In genomic region chr7:117837841-117838240, GRCh38 we compare ENCODE assay signal across 10 cellular contexts. TPM values are rescaled to one million over a fixed set of nuclear protein-coding genes. Genes with fewer than 3 reads are reported as not detected.
DNase-seq lines count a peak whose midpoint lies in the region; ATAC-seq lines count a peak whose summit lies in the region.
"Had no signal": no experiment of that assay in that cellular context is flagged by ENCODE, and none has a peak within 500 bp of the region (broad histone marks: within the 10 kb centered on the region; RNA-seq: fewer than 3 reads in every experiment).

No MANE protein-coding gene starts in this region.

- no peak overlapping the region for H3K4ac ChIP-seq in trophoblast cell (ENCODE audit: low read depth, low read length)

- no CpG with 5 or more reads among the region's 1 CpG for WGBS in trophoblast cell (ENCODE audit: extremely low coverage, insufficient coverage, insufficient read length)

- H2BK12ac ChIP-seq in trophoblast cell (ENCODE audit: low read length): no peak overlapping the region

- H3K18ac ChIP-seq in trophoblast cell (ENCODE audit: low read length): no peak overlapping the region

- H3K4me1 ChIP-seq in trophoblast cell (ENCODE audit: control insufficient read depth in 1 of 2, insufficient read depth in 2 of 2, low read length in 2 of 2): peaks cover 0 to 2% of the 10 kb centered on the region in 2 experiments

- H2AK5ac ChIP-seq in trophoblast cell (ENCODE audit: low read length): no peak overlapping the region

- no peak overlapping the region for H3K23ac ChIP-seq in trophoblast cell (ENCODE audit: low read length)

- no peaks in the 10 kb centered on the region for H3K27me3 ChIP-seq in trophoblast cell (ENCODE audit: insufficient read depth, low read length)

- no peak overlapping the region for H4K8ac ChIP-seq in trophoblast cell (ENCODE audit: low read depth, low read length)

- no peak overlapping the region for H4K12ac ChIP-seq in trophoblast cell (ENCODE audit: low read depth, low read length)

- no peaks in the 10 kb centered on the region for H3K9me3 ChIP-seq in trophoblast cell (ENCODE audit: insufficient read depth, low read depth, low read length)

- ATAC-seq in GM19043 (IDR thresholded peaks at IDR 0.05; ENCODE audit: low read depth, unreplicated experiment): peak; percentile 92
- ATAC-seq in HG02642 (IDR thresholded peaks at IDR 0.05; ENCODE audit: poor library complexity, unreplicated experiment): peak; percentile 89
- peak; percentile 99 for ATAC-seq in HG03457 (IDR thresholded peaks at IDR 0.05; ENCODE audit: unreplicated experiment)
- ATAC-seq: sciatic nerve had no signal

- no peak overlapping the region for H3K4me2 ChIP-seq in trophoblast cell (ENCODE audit: low read length)

- H2BK120ac ChIP-seq in trophoblast cell (ENCODE audit: insufficient read depth, low read length, poor library complexity): no peak overlapping the region

- no peaks in the 10 kb centered on the region for H3K79me1 ChIP-seq in trophoblast cell (ENCODE audit: low read length)

- no peak overlapping the region for H2AFZ ChIP-seq in trophoblast cell (ENCODE audit: insufficient read depth, low read length, poor library complexity)

- H2BK5ac ChIP-seq in trophoblast cell (ENCODE audit: low read depth, low read length, poor library complexity): no peak overlapping the region

- no peak overlapping the region for H3K27ac ChIP-seq in trophoblast cell (ENCODE audit: low read depth, low read length)

- H4K91ac ChIP-seq in trophoblast cell (ENCODE audit: low read depth, low read length): no peak overlapping the region

- H3K14ac ChIP-seq in trophoblast cell (ENCODE audit: low read length): no peak overlapping the region

- peak; percentile 32 to 92 for DNase-seq in trophoblast cell
- DNase-seq in stimulated activated CD4-positive, alpha-beta T cell treated with anti-CD3 and anti-CD28 coated beads, Interleukin-2, amount 100 ng/mL, for 48 hours: no peak
- no peak for DNase-seq in hepatic stellate cell (ENCODE audit: low spot score)
- no peak for DNase-seq in ecto neural progenitor cell (ENCODE audit: low spot score)
- DNase-seq: activated naive CD4-positive, alpha-beta T cell treated with anti-CD3 and anti-CD28 coated beads, Interleukin-2, amount 10 ng/mL, durations not matched to agents 7 days and 5 days; head of caudate nucleus had no signal

- peaks cover 0 to 3% of the 10 kb centered on the region in 2 experiments for H3K36me3 ChIP-seq in trophoblast cell (ENCODE audit: control insufficient read depth in 1 of 2, insufficient read depth in 2 of 2, low read length in 2 of 2)

- H3K9ac ChIP-seq in trophoblast cell (ENCODE audit: low read length): no peak overlapping the region

- peaks cover 2% of the 10 kb centered on the region for H3K79me2 ChIP-seq in trophoblast cell (ENCODE audit: control insufficient read depth, insufficient read depth, low read length, poor library complexity)

- H3K4me3 ChIP-seq in trophoblast cell (ENCODE audit: low read depth, low read length): no peak overlapping the region

RNA-seq across cellular contexts. Expression of gene CTTNBP2, which starts 35.4 kb away (rescaled TPM):
- 26.9 and 27.7 TPM in 2 replicates for polyA plus RNA-seq in trophoblast cell (2013)

Comparison
In these comparisons a context has a peak if more than half of its experiments do, and no peak if none do; other contexts are left out.
1. DNase-seq: peak in trophoblast cell (2 of 2); none in stimulated activated CD4-positive, alpha-beta T cell treated with anti-CD3 and anti-CD28 coated beads, Interleukin-2, amount 100 ng/mL, for 48 hours (0 of 2), hepatic stellate cell (single experiment) and ecto neural progenitor cell (single experiment).
2. Peak in every context shown above with its lines, with median percentiles within 50 percentile points of each other: ATAC-seq.